In the genomic region with DNA sequence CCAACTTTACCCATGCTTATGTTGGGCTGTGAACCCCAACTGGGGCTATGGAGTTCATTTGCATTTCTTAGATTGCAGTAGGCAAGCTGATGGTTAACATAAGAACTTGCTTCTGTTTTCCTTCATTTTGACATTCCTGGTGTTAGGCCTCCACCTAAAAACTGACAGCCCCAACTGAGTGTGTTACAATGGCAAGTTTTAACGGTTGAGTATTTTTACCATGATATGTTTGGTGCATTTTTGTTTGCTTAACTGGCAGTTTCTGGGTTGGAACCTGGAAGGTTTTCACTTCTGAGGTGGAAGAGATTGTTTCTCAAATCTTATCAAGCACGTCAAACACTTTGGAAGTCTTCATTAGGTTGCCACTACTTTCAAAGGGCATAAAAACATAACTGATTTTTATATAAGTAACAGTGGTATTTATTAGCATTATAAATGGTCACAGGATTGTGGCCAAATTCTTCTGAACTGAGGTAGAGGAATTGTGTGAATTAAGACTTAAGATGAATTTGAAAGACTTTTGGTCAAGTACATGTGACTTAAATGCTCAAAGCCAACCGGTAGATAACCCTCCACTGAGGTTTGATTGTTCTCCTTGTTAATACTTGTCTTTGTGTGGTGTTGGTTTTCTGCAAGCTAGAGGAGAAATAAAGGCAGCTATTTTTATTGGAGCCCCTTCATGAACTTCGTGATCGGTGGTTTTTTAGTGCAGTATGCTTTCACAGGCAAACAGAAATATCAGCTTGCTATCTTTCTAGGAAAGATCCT, we compare ENCODE assay signal across 1 cellular context.
TF ChIP-seq lines count a peak whose summit lies in the region.

No MANE protein-coding gene starts in this region.

TF ChIP-seq in K562, 482 proteins besides CTCF, POLR2A, EP300 and RAD21:
- no peak for TF ChIP-seq ARID1B (IDR thresholded peaks at IDR 0.05)
- no peak for TF ChIP-seq TOE1 (IDR thresholded peaks at IDR 0.05; ENCODE audit: borderline replicate concordance)
- no peak for TF ChIP-seq TOE1 (CRISPR knock-in tag; IDR thresholded peaks at IDR 0.05; ENCODE audit: borderline replicate concordance, low read depth)
- 0 out of 4 replicates have a peak, but pooled peaks of 1 of the 2 experiments have one; percentile 17 for TF ChIP-seq KDM1A (IDR thresholded peaks at IDR 0.05)
- TF ChIP-seq KDM4B (IDR thresholded peaks at IDR 0.05; ENCODE audit: borderline replicate concordance in 2 of 2, low read depth in 1 of 2) = no peak
- 0 out of 4 replicates have a peak, but pooled peaks of 1 of the 2 experiments have one; percentile 16 for TF ChIP-seq MNT (conservative IDR thresholded peaks at IDR 0.05)
- TF ChIP-seq ZC3H4 (CRISPR knock-in tag; IDR thresholded peaks at IDR 0.05; ENCODE audit: borderline replicate concordance) = no peak
- no peak for TF ChIP-seq ZNF239 (CRISPR knock-in tag; IDR thresholded peaks at IDR 0.05)
- TF ChIP-seq, protein P1, sequence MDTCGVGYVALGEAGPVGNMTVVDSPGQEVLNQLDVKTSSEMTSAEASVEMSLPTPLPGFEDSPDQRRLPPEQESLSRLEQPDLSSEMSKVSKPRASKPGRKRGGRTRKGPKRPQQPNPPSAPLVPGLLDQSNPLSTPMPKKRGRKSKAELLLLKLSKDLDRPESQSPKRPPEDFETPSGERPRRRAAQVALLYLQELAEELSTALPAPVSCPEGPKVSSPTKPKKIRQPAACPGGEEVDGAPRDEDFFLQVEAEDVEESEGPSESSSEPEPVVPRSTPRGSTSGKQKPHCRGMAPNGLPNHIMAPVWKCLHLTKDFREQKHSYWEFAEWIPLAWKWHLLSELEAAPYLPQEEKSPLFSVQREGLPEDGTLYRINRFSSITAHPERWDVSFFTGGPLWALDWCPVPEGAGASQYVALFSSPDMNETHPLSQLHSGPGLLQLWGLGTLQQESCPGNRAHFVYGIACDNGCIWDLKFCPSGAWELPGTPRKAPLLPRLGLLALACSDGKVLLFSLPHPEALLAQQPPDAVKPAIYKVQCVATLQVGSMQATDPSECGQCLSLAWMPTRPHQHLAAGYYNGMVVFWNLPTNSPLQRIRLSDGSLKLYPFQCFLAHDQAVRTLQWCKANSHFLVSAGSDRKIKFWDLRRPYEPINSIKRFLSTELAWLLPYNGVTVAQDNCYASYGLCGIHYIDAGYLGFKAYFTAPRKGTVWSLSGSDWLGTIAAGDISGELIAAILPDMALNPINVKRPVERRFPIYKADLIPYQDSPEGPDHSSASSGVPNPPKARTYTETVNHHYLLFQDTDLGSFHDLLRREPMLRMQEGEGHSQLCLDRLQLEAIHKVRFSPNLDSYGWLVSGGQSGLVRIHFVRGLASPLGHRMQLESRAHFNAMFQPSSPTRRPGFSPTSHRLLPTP (IDR thresholded peaks at IDR 0.05; ENCODE audit: borderline replicate concordance, extremely low read depth, insufficient read length) = no peak
- 0 out of 2 replicates have a peak, but pooled peaks have one; percentile 14 for TF ChIP-seq RNF2 (IDR thresholded peaks at IDR 0.05)
- no peak for TF ChIP-seq CBX8 (IDR thresholded peaks at IDR 0.05; ENCODE audit: borderline replicate concordance, extremely low read depth, low read depth, low read length, poor library complexity, severe bottlenecking)
- TF ChIP-seq BMI1 (IDR thresholded peaks at IDR 0.05; ENCODE audit: low read length) = no peak
- 0 out of 2 replicates have a peak, but pooled peaks have one; percentile 7 for TF ChIP-seq CXXC5 (CRISPR knock-in tag; IDR thresholded peaks at IDR 0.05)
- no peak for TF ChIP-seq NCOA1 (IDR thresholded peaks at IDR 0.05; ENCODE audit: low read depth)
- no peak for TF ChIP-seq ZNF584 (CRISPR knock-in tag; IDR thresholded peaks at IDR 0.05; ENCODE audit: low read depth)
- TF ChIP-seq, protein P2, sequence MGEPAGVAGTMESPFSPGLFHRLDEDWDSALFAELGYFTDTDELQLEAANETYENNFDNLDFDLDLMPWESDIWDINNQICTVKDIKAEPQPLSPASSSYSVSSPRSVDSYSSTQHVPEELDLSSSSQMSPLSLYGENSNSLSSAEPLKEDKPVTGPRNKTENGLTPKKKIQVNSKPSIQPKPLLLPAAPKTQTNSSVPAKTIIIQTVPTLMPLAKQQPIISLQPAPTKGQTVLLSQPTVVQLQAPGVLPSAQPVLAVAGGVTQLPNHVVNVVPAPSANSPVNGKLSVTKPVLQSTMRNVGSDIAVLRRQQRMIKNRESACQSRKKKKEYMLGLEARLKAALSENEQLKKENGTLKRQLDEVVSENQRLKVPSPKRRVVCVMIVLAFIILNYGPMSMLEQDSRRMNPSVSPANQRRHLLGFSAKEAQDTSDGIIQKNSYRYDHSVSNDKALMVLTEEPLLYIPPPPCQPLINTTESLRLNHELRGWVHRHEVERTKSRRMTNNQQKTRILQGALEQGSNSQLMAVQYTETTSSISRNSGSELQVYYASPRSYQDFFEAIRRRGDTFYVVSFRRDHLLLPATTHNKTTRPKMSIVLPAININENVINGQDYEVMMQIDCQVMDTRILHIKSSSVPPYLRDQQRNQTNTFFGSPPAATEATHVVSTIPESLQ (CRISPR knock-in tag; IDR thresholded peaks at IDR 0.05) = no peak
- TF ChIP-seq CHCHD3 (CRISPR knock-in tag; IDR thresholded peaks at IDR 0.05) = no peak
- no peak for TF ChIP-seq IRF9 (tag; IDR thresholded peaks at IDR 0.05)
- no peak for TF ChIP-seq FOXP1 (CRISPR knock-in tag; IDR thresholded peaks at IDR 0.05)
- no peak for TF ChIP-seq CCNT2 (IDR thresholded peaks at IDR 0.05; ENCODE audit: borderline replicate concordance, extremely low read depth, insufficient read length, low read depth, low read length)
- TF ChIP-seq TAF9B (IDR thresholded peaks at IDR 0.05; ENCODE audit: partially characterized antibody) = no peak
- TF ChIP-seq HEY1 (CRISPR knock-in tag; IDR thresholded peaks at IDR 0.05; ENCODE audit: borderline replicate concordance) = no peak
- TF ChIP-seq HDAC8 (tag; IDR thresholded peaks at IDR 0.05) = no peak
- TF ChIP-seq TARDBP (IDR thresholded peaks at IDR 0.05) = no peak
- TF ChIP-seq ZNF12 (CRISPR knock-in tag; IDR thresholded peaks at IDR 0.05) = no peak
- no peak for TF ChIP-seq GTF2E2 (tag; IDR thresholded peaks at IDR 0.05)
